Comparison of ENCODE assay signal across 21 cellular contexts in genomic region chr3:197874064-197874463, GRCh38.
"Had no signal": no experiment of that assay in that cellular context is flagged by ENCODE, and none has a peak within 500 bp of the region (broad histone marks: within the 10 kb centered on the region; RNA-seq: fewer than 3 reads in every experiment).

No MANE protein-coding gene starts in this region.

- H3K9me3 Mint-ChIP-seq: dendritic cell treated with granulocyte-macrophage colony-stimulating factor and Interleukin-4, amounts not matched to agents 40 ng/mL and 50 ng/mL, for 4 days; naive thymus-derived CD8-positive, alpha-beta T cell had no signal

- H3K27ac Mint-ChIP-seq: dendritic cell treated with granulocyte-macrophage colony-stimulating factor and Interleukin-4, amounts not matched to agents 40 ng/mL and 50 ng/mL, for 4 days; neural progenitor cell had no signal

- DNase-seq: foreskin keratinocyte; heart left ventricle; islet precursor cell; mammary epithelial cell; mucosa of descending colon; naive thymus-derived CD8-positive, alpha-beta T cell; nucleus accumbens; ovary; sigmoid colon; stimulated activated CD4-positive, alpha-beta T cell treated with anti-CD3 and anti-CD28 coated beads, Interleukin-2, amount 100 ng/mL, for 24 hours; stimulated activated CD4-positive, alpha-beta T cell treated with anti-CD3 and anti-CD28 coated beads, Interleukin-4, amount 100 ng/mL, for 4 hours; stimulated activated naive CD4-positive, alpha-beta T cell; stomach; trophoblast cell had no signal

- H3K4me2 ChIP-seq: neural progenitor cell had no signal

- H3K9me3 ChIP-seq: esophagus muscularis mucosa, heart left ventricle, mucosa of descending colon, ovary, right atrium auricular region, sigmoid colon, stomach, thoracic aorta had no signal

- H3K4me1 ChIP-seq: esophagus muscularis mucosa, foreskin keratinocyte, neural progenitor cell, right atrium auricular region, sigmoid colon, stomach had no signal

- H3K4me3 Mint-ChIP-seq: dendritic cell treated with granulocyte-macrophage colony-stimulating factor and Interleukin-4, amounts not matched to agents 40 ng/mL and 50 ng/mL, for 4 days; naive thymus-derived CD8-positive, alpha-beta T cell; neural progenitor cell had no signal

- H2AFZ ChIP-seq: neural progenitor cell had no signal

- H3K9ac ChIP-seq: neural progenitor cell had no signal

- H3K27me3 ChIP-seq: esophagus muscularis mucosa, foreskin keratinocyte, heart left ventricle, neural progenitor cell, ovary, right atrium auricular region, sigmoid colon, stomach had no signal

- H3K4me3 ChIP-seq: esophagus muscularis mucosa, heart left ventricle, mucosa of descending colon, neural progenitor cell, ovary, right atrium auricular region, sigmoid colon, skin epidermis, stomach, thoracic aorta had no signal

- ATAC-seq: foreskin keratinocyte; heart left ventricle; left lobe of liver; mucosa of descending colon; naive thymus-derived CD8-positive, alpha-beta T cell had no signal

- H3K27ac ChIP-seq: esophagus muscularis mucosa, foreskin keratinocyte, heart left ventricle, neural progenitor cell, ovary, right atrium auricular region, sigmoid colon, skin epidermis, stomach, thoracic aorta had no signal

- H3K36me3 ChIP-seq: ovary had no signal

- H3K4me1 Mint-ChIP-seq: neural progenitor cell had no signal

- H3K27me3 Mint-ChIP-seq: dendritic cell treated with granulocyte-macrophage colony-stimulating factor and Interleukin-4, amounts not matched to agents 40 ng/mL and 50 ng/mL, for 4 days; naive thymus-derived CD8-positive, alpha-beta T cell had no signal
